Comparison of ENCODE assay signal across 1 cellular context in the genomic region with DNA sequence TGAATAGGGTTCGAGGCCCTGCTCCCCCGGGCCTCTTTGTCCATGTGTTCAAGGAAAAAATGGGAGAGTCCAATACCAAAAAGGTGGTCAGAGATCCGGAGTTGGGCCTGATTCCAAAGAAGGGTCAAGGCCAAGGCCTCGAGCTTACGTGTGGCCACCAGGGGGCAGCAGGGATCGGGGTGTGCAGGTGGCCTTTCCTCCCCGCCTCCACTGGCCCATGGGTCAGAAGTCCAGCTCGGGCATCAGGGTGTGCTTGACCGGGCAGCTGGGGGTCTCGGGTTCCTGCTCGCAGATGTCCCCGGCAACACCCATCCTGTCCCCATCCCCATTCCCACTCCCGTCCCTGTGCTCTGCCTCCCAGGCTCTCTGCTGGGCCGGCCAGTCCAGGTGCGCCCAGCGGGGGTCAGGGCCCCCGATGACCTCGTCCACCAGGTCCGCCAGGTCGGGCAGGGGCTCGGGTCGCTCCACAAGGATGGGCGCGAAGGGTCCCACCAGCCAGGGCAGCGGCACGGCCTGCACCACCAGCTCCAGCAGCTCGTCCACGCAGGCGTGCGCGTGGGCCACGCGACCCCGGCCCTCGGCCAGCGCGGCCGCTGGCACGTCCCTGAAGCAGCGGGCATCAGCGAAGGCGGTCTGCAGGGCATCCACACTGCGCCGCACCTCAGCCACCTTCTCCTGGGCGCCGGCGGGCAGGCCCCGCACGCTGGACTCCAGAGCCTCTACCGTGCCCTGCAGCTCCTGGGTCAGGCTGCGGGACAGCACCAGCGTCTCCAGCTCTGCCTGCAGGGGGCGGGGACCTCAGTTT.
TF ChIP-seq lines count a peak whose summit lies in the region.

No MANE protein-coding gene starts in this region.

TF ChIP-seq in GM12878, 131 proteins besides CTCF, POLR2A, EP300 and RAD21:
- TF ChIP-seq ZNF207 (IDR thresholded peaks at IDR 0.05; ENCODE audit: borderline replicate concordance), result no peak
- peak; percentile 17; the same call in 1 of the 2 replicates for TF ChIP-seq SMC3 (IDR thresholded peaks at IDR 0.05; ENCODE audit: borderline replicate concordance, low read length)
- TF ChIP-seq SMARCA5 (IDR thresholded peaks at IDR 0.05), result no peak
- no peak for TF ChIP-seq SUPT20H (IDR thresholded peaks at IDR 0.05; ENCODE audit: borderline replicate concordance, control insufficient read depth, low read depth, low read length)
- TF ChIP-seq E4F1 (IDR thresholded peaks at IDR 0.05; ENCODE audit: borderline replicate concordance, partially characterized antibody), result no peak
- no peak for TF ChIP-seq SREBF2 (IDR thresholded peaks at IDR 0.05; ENCODE audit: low read length)
- TF ChIP-seq NR2F1 (conservative IDR thresholded peaks at IDR 0.05), result peak; percentile 47; the same call in 1 of the 2 replicates
- TF ChIP-seq, protein P1, sequence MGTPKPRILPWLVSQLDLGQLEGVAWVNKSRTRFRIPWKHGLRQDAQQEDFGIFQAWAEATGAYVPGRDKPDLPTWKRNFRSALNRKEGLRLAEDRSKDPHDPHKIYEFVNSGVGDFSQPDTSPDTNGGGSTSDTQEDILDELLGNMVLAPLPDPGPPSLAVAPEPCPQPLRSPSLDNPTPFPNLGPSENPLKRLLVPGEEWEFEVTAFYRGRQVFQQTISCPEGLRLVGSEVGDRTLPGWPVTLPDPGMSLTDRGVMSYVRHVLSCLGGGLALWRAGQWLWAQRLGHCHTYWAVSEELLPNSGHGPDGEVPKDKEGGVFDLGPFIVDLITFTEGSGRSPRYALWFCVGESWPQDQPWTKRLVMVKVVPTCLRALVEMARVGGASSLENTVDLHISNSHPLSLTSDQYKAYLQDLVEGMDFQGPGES (IDR thresholded peaks at IDR 0.05), result no peak
- TF ChIP-seq TBL1XR1 (IDR thresholded peaks at IDR 0.05; ENCODE audit: low read depth, low read length), result no peak
- no peak for TF ChIP-seq BMI1 (IDR thresholded peaks at IDR 0.05; ENCODE audit: borderline replicate concordance)
- no peak for TF ChIP-seq JUNB (IDR thresholded peaks at IDR 0.05)
- no peak for TF ChIP-seq BRCA1 (IDR thresholded peaks at IDR 0.05; ENCODE audit: low read depth, low read length)
- no peak for TF ChIP-seq BCL11A (IDR thresholded peaks at IDR 0.05; ENCODE audit: low read depth, low read length)
- no peak for TF ChIP-seq CBFB (IDR thresholded peaks at IDR 0.05; ENCODE audit: low read depth)
- TF ChIP-seq RCOR1 (conservative IDR thresholded peaks at IDR 0.05; ENCODE audit: low read depth, low read length), result no peak
- no peak for TF ChIP-seq RAD51 (IDR thresholded peaks at IDR 0.05)
